ENCODE assay signal across 1 cellular context in the genomic region with DNA sequence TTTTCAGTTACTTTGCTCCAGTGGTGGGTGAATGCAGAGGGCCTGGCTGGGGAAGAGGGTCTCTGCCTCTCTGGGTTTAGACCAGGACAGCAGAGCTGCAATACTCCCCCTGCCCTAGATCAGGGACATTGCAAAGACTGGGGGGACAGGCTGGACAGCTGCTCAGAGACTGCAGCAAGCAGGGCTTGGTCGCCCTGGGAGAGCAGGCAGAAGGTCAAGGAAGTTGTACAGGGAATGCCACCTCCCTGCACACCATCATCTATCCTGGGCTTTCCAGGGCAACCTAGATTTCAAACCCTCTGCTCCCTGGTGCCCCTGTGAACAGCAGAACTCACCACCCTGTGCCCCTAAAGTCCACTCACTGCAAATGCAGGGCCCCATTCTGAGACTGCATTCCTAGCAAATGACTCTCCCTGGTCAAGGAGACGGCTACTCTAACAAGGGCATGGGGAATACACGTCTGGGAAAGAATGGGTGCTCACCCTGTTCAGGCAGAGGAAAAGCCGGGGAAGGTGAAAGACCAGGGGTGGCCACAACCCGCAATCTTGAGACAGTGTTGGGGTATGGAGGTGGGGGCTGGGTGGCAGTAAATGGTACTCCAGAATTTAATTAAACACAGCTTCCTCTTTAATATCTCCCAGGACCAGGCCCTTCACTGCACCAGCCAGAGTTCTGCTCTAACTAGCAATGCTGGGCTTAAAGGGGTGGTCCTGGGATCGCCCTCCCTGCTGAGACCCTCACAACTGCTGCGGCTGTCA.
TF ChIP-seq lines count a peak whose summit lies in the region.

No MANE protein-coding gene starts in this region.

TF ChIP-seq in K562, 482 proteins besides CTCF, POLR2A, EP300 and RAD21 (continues in another document):
- no peak for TF ChIP-seq MAFK (IDR thresholded peaks at IDR 0.05; ENCODE audit: low read length)
- no peak for TF ChIP-seq CREBBP (IDR thresholded peaks at IDR 0.05; ENCODE audit: low read depth, low read length)
- TF ChIP-seq, protein P1, sequence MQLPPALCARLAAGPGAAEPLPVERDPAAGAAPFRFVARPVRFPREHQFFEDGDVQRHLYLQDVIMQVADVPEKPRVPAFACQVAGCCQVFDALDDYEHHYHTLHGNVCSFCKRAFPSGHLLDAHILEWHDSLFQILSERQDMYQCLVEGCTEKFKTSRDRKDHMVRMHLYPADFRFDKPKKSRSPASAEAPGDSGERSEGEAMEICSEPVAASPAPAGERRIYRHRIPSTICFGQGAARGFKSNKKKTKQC (CRISPR knock-in tag; IDR thresholded peaks at IDR 0.05) = no peak
- no peak for TF ChIP-seq NFXL1 (CRISPR knock-in tag; IDR thresholded peaks at IDR 0.05)
- TF ChIP-seq PHTF2 (CRISPR knock-in tag; IDR thresholded peaks at IDR 0.05) = no peak
- no peak for TF ChIP-seq NR1H2 (CRISPR knock-in tag; IDR thresholded peaks at IDR 0.05)
- no peak for TF ChIP-seq TFAM (CRISPR knock-in tag; conservative IDR thresholded peaks at IDR 0.05)
- TF ChIP-seq TCF15 (CRISPR knock-in tag; IDR thresholded peaks at IDR 0.05) = no peak
- no peak for TF ChIP-seq MTA1 (IDR thresholded peaks at IDR 0.05; ENCODE audit: borderline replicate concordance)
- TF ChIP-seq BCOR (IDR thresholded peaks at IDR 0.05) = no peak
- TF ChIP-seq, protein P2, sequence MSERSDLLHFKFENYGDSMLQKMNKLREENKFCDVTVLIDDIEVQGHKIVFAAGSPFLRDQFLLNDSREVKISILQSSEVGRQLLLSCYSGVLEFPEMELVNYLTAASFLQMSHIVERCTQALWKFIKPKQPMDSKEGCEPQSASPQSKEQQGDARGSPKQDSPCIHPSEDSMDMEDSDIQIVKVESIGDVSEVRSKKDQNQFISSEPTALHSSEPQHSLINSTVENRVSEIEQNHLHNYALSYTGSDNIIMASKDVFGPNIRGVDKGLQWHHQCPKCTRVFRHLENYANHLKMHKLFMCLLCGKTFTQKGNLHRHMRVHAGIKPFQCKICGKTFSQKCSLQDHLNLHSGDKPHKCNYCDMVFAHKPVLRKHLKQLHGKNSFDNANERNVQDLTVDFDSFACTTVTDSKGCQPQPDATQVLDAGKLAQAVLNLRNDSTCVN (CRISPR knock-in tag; IDR thresholded peaks at IDR 0.05) = no peak
- no peak for TF ChIP-seq ZNF589 (CRISPR knock-in tag; IDR thresholded peaks at IDR 0.05; ENCODE audit: low read depth)
- TF ChIP-seq, protein P3, sequence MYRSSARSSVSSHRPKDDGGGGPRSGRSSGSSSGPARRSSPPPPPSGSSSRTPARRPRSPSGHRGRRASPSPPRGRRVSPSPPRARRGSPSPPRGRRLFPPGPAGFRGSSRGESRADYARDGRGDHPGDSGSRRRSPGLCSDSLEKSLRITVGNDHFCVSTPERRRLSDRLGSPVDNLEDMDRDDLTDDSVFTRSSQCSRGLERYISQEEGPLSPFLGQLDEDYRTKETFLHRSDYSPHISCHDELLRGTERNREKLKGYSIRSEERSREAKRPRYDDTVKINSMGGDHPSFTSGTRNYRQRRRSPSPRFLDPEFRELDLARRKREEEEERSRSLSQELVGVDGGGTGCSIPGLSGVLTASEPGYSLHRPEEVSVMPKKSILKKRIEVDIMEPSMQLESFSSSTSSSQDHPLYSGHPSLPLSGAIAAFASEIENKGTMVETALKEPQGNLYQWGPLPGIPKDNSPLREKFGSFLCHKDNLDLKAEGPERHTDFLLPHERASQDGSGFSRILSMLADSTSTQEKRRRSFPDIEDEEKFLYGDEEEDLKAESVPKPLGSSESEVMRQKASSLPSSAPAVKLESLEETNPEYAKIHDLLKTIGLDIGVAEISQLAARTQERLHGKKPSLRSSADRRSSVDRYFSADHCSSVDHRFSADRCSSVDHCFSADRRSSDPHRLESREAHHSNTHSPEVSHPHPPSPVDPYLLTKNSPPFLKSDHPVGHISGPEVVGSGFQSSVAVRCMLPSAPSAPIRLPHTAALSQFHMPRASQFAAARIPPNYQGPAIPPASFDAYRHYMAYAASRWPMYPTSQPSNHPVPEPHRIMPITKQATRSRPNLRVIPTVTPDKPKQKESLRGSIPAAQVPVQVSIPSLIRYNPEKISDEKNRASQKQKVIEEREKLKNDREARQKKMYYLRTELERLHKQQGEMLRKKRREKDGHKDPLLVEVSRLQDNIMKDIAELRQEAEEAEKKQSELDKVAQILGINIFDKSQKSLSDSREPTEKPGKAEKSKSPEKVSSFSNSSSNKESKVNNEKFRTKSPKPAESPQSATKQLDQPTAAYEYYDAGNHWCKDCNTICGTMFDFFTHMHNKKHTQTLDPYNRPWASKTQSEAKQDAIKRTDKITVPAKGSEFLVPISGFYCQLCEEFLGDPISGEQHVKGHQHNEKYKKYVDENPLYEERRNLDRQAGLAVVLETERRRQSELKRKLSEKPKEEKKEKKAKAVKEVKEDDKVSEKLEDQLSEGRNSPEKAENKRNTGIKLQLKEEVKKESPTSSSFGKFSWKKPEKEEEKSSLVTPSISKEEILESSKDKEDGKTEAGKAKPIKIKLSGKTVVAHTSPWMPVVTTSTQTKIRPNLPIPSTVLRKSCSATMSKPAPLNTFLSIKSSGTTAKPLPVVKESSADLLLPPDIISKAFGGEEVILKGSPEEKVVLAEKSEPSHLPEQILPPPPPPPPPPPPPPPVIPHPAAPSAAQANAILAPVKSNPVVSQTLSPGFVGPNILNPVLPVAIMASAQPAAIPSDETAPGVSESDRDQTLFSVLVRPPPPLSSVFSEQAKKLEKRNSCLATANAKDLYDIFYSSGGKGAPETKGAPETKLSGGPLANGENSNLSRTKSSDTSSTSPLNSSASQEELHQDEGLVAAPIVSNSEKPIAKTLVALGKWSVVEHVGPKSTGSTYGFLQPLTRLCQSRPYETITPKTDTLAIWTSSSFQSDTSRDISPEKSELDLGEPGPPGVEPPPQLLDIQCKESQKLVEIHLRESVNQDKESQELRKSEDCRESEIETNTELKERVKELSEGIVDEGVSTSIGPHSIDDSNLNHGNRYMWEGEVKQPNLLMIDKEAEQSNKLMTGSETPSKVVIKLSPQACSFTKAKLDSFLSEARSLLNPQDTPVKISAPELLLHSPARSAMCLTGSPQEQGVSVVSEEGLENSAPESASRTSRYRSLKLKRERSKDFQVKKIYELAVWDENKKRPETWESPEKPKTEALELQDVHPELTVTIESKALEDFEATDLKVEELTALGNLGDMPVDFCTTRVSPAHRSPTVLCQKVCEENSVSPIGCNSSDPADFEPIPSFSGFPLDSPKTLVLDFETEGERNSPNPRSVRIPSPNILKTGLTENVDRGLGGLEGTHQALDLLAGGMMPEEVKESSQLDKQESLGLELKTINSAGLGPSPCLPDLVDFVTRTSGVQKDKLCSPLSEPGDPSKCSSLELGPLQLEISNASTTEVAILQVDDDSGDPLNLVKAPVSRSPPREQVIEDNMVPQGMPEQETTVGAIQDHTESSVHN (IDR thresholded peaks at IDR 0.05; ENCODE audit: borderline replicate concordance in 1 of 2, low read depth in 1 of 2) = no peak
- no peak for TF ChIP-seq HNRNPL (IDR thresholded peaks at IDR 0.05; ENCODE audit: low read depth, low read length)
- TF ChIP-seq TEAD4 (IDR thresholded peaks at IDR 0.05; ENCODE audit: low read length) = 0 out of 2 replicates have a peak, but pooled peaks have one; percentile 10
- no peak for TF ChIP-seq TEAD4 (CRISPR knock-in tag; IDR thresholded peaks at IDR 0.05; ENCODE audit: borderline replicate concordance)
- TF ChIP-seq, protein P4, sequence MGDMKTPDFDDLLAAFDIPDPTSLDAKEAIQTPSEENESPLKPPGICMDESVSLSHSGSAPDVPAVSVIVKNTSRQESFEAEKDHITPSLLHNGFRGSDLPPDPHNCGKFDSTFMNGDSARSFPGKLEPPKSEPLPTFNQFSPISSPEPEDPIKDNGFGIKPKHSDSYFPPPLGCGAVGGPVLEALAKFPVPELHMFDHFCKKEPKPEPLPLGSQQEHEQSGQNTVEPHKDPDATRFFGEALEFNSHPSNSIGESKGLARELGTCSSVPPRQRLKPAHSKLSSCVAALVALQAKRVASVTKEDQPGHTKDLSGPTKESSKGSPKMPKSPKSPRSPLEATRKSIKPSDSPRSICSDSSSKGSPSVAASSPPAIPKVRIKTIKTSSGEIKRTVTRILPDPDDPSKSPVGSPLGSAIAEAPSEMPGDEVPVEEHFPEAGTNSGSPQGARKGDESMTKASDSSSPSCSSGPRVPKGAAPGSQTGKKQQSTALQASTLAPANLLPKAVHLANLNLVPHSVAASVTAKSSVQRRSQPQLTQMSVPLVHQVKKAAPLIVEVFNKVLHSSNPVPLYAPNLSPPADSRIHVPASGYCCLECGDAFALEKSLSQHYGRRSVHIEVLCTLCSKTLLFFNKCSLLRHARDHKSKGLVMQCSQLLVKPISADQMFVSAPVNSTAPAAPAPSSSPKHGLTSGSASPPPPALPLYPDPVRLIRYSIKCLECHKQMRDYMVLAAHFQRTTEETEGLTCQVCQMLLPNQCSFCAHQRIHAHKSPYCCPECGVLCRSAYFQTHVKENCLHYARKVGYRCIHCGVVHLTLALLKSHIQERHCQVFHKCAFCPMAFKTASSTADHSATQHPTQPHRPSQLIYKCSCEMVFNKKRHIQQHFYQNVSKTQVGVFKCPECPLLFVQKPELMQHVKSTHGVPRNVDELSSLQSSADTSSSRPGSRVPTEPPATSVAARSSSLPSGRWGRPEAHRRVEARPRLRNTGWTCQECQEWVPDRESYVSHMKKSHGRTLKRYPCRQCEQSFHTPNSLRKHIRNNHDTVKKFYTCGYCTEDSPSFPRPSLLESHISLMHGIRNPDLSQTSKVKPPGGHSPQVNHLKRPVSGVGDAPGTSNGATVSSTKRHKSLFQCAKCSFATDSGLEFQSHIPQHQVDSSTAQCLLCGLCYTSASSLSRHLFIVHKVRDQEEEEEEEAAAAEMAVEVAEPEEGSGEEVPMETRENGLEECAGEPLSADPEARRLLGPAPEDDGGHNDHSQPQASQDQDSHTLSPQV (IDR thresholded peaks at IDR 0.05) = no peak
- TF ChIP-seq, protein P5, sequence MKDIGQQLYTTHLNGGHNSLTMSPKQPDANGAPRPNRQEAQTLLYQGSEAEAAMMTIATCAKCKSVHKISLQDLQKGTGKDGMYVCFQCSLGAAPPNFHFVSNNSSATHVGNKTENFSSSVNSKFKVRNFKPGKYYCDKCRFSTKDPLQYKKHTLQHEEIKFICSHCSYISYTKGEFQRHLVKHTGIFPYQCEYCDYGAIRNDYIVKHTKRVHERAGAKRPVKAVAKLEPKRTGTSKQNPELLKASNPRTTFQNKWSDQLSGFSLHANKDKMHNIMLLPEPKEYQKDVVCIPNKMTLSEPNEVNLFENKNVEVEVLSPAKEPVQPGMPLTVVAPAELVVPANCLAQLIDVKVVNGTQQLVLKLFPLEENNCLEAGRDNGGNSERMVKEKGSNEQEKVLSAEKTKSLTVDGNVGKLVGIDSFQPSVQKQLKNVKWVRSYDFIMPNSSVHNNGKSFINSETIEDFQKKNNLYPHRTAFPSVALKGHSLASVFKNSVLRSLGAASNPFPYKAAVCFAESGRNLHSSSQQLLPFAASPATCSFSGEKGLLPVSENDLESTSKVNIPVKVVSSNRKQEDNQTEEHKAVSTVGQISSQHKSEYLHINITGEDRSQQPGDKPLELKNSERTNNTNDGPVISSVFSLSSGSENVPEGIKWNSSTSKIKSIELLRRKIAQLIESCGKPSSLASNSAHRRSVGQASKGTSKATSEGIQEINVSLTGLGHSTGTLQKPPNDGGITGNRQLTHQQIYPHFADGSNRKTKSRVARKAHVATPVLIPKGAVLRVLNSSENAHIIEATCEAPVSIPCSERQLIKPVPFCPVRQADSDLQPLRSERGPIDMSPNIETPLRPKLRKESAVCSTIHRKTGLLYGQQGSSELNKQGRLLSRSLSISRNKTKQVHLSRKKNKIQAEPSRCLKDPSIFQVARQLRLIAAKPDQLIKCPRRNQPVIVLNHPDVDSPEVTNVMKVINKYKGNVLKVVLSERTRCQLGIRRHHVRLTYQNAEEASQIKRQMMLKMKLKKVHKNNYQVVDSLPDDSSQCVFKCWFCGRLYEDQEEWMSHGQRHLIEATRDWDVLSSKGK (CRISPR knock-in tag; IDR thresholded peaks at IDR 0.05) = no peak
- TF ChIP-seq GABPA (tag; conservative IDR thresholded peaks at IDR 0.05; ENCODE audit: low read depth) = 0 out of 2 replicates have a peak, but pooled peaks have one; percentile 7
- TF ChIP-seq, protein P6, sequence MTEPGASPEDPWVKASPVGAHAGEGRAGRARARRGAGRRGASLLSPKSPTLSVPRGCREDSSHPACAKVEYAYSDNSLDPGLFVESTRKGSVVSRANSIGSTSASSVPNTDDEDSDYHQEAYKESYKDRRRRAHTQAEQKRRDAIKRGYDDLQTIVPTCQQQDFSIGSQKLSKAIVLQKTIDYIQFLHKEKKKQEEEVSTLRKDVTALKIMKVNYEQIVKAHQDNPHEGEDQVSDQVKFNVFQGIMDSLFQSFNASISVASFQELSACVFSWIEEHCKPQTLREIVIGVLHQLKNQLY (CRISPR knock-in tag; conservative IDR thresholded peaks at IDR 0.05) = no peak
- no peak for TF ChIP-seq ARID1B (IDR thresholded peaks at IDR 0.05)
- 0 out of 4 replicates have a peak, but pooled peaks of 1 of the 2 experiments have one; percentile 31 for TF ChIP-seq ZNF639 (CRISPR knock-in tag; conservative IDR thresholded peaks at IDR 0.05 in 1 of 2, IDR thresholded peaks at IDR 0.05 in 1 of 2)
- 0 out of 4 replicates have a peak, but pooled peaks of 1 of the 2 experiments have one; percentile 28 for TF ChIP-seq MAZ (CRISPR knock-in tag; conservative IDR thresholded peaks at IDR 0.05 in 1 of 2, IDR thresholded peaks at IDR 0.05 in 1 of 2)
- no peak for TF ChIP-seq ZNF655 (CRISPR knock-in tag; IDR thresholded peaks at IDR 0.05)
